Comparison of ENCODE assay signal across 9 cellular contexts in the genomic region with DNA sequence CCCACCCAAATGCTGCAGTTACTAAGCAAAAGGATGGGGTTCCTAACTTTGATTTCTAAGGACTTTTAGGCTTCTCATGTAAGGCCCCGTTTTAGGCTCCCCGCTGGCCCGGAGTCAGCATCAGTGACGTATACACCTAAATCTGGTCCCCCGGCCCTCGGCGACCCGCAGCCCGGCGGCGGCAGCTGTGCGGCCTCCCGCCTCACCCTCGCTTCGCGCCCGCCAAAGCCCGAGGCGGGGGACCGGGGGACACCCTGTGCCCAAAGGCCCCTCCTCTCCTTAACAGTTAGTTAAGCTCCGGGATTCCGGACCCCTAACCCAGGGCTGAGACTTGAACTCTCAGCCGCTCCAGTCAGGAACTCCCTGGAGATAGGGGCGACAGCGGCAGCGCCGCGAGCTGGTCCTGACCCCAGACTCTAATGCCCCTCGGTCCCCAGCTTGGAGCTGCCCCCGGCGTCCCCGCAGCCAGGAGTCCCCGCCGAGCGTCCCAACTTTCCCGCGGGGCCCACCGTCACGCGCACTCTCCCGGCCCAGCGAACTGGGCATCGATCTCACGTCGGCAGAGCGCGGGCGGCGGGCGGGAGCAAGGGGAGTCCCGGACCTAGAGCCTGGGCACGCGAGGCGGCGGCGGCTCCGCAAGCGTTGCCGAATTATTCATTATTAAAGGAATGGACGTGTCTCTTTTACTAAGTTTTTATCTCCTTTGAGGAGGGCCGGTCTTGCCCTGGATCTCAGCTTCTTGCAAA. TPM values are rescaled to one million over a fixed set of nuclear protein-coding genes. Genes with fewer than 3 reads are reported as not detected.
DNase-seq lines count a peak whose midpoint lies in the region; ATAC-seq, FAIRE-seq and TF ChIP-seq lines count a peak whose summit lies in the region.
"Had no signal": no experiment of that assay in that cellular context is flagged by ENCODE, and none has a peak within 500 bp of the region (broad histone marks: within the 10 kb centered on the region; RNA-seq: fewer than 3 reads in every experiment).

No MANE protein-coding gene starts in this region.

- H4K20me1 ChIP-seq in KMS-11 (ENCODE audit: insufficient read depth) = no peaks in the 10 kb centered on the region

- H3K9me3 ChIP-seq in A549 = no peaks in the 10 kb centered on the region
- no peaks in the 10 kb centered on the region for H3K9me3 ChIP-seq in cardiac muscle cell (ENCODE audit: low read depth)
- no peaks in the 10 kb centered on the region for H3K9me3 ChIP-seq in prostate gland

- TF ChIP-seq CTCF in A549 (IDR thresholded peaks at IDR 0.05) (no peak), KMS-11 (conservative IDR thresholded peaks at IDR 0.05; ENCODE audit: low read depth, low read length) (no peak), cardiac muscle cell (IDR thresholded peaks at IDR 0.05; ENCODE audit: low read depth, low read length) (no peak), prostate gland (IDR thresholded peaks at IDR 0.05) (no peak)

- POLR2A ChIA-PET in A549 (lab: Yijun Ruan, JAX) = no interaction called here

- FAIRE-seq in A549 (lab: Jason Lieb, UNC) = no peak

- DNase-seq in A549 (ENCODE audit: low read depth in 1 of 2, low spot score in 1 of 2) (no peak), cardiac muscle cell (ENCODE audit: low read depth in 1 of 2, low spot score in 1 of 2) (peak in 1 of 2 donors; percentile 22), prostate gland (ENCODE audit: low spot score) (peak; percentile 14), NCI-H146 (lab: John Stamatoyannopoulos, UW) (no peak)
- DNase-seq in activated effector memory CD4-positive, alpha-beta T cell treated with anti-CD3 and anti-CD28 coated beads, Interleukin-2, amount 50 U/mL, for 16 hours = peak; percentile 77

- WGBS in A549 (ENCODE audit: missing lambda C conversion rate) = 2% methylated on average over 34 of the region's 61 CpGs
- WGBS in prostate gland = under 1% methylated on average over 50 of the region's 61 CpGs

- H3K27ac ChIP-seq in A549 = no peak overlapping the region
- no peak overlapping the region for H3K27ac ChIP-seq in KMS-11
- no peak overlapping the region for H3K27ac ChIP-seq in cardiac muscle cell
- H3K27ac ChIP-seq in prostate gland = peak overlapping the region; percentile 86 to 88
- H3K27ac ChIP-seq: epithelial cell of prostate had no signal

- no peak for TF ChIP-seq RAD21 in A549 (conservative IDR thresholded peaks at IDR 0.05 in 1 of 2, IDR thresholded peaks at IDR 0.05 in 1 of 2)

- CTCF ChIA-PET in A549 (lab: Yijun Ruan, JAX) = no interaction called here

- no peak for TF ChIP-seq POLR2A in A549 (IDR thresholded peaks at IDR 0.05; ENCODE audit: low read length)
- TF ChIP-seq POLR2A in prostate gland (IDR thresholded peaks at IDR 0.05) = no peak

- H3K4me2 ChIP-seq in A549 (peak overlapping the region; percentile 98), KMS-11 (peak overlapping the region; percentile 83)

- H3K4me3 ChIP-seq in A549 = peak overlapping the region; percentile 64
- H3K4me3 ChIP-seq in KMS-11 (IDR thresholded peaks at IDR 0.05; ENCODE audit: insufficient read depth, low read depth, low read length) = no peak overlapping the region
- H3K4me3 ChIP-seq in cardiac muscle cell = peak overlapping the region; percentile 90
- H3K4me3 ChIP-seq in prostate gland = peak overlapping the region; percentile 77 to 89

- intact Hi-C loops in prostate gland (cut with DNase I) = no loop called here

- H3K36me3 ChIP-seq in KMS-11 (ENCODE audit: insufficient read depth) = no peaks in the 10 kb centered on the region
- no peaks in the 10 kb centered on the region for H3K36me3 ChIP-seq in cardiac muscle cell
- H3K36me3 ChIP-seq in prostate gland = no peaks in the 10 kb centered on the region

- peaks cover 14% of the 10 kb centered on the region for H3K27me3 ChIP-seq in KMS-11 (ENCODE audit: insufficient read depth, low read depth)
- peaks cover 87% of the 10 kb centered on the region for H3K27me3 ChIP-seq in cardiac muscle cell
- H3K27me3 ChIP-seq in prostate gland (replicated peaks; ENCODE audit: insufficient read depth) = no peaks in the 10 kb centered on the region

- no peak for ATAC-seq in A549
- ATAC-seq in GM21786 (IDR thresholded peaks at IDR 0.05; ENCODE audit: unreplicated experiment) = no peak
- ATAC-seq in GM19324 (IDR thresholded peaks at IDR 0.05; ENCODE audit: low FRiP score, unreplicated experiment) = no peak

- H3K4me1 ChIP-seq in A549 (peaks cover 10% of the 10 kb centered on the region; the same call in 2 of the 3 replicates), KMS-11 (ENCODE audit: low read depth, poor library complexity, severe bottlenecking) (peaks cover 10% of the 10 kb centered on the region), cardiac muscle cell (ENCODE audit: low read depth) (no peaks in the 10 kb centered on the region), prostate gland (replicated peaks) (no peaks in the 10 kb centered on the region)

- H3K79me2 ChIP-seq in KMS-11 (ENCODE audit: insufficient read depth, low read depth) = no peaks in the 10 kb centered on the region

- no peak overlapping the region for H3K9ac ChIP-seq in KMS-11

- H2AFZ ChIP-seq in KMS-11 (ENCODE audit: low read depth) = peak overlapping the region; percentile 99

- TF ChIP-seq EP300 in A549 (IDR thresholded peaks at IDR 0.05) = no peak

TF ChIP-seq in A549, 52 proteins besides CTCF, POLR2A, EP300 and RAD21:
- TF ChIP-seq, protein P1, sequence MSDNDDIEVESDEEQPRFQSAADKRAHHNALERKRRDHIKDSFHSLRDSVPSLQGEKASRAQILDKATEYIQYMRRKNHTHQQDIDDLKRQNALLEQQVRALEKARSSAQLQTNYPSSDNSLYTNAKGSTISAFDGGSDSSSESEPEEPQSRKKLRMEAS (IDR thresholded peaks at IDR 0.05) = no peak
- TF ChIP-seq ZNF302 (CRISPR knock-in tag; IDR thresholded peaks at IDR 0.05) = no peak

RNA-seq across cellular contexts. Expression of gene NR3C2, which starts 1.5 kb away (rescaled TPM):
- 0.03 and 0.08 TPM in 2 replicates for polyA plus RNA-seq in A549 (2011; rRNA removed)
- 0.01 TPM in 1 of 2 replicates, not detected in the other for polyA plus RNA-seq in A549 (2012; cell fraction: cytosol; rRNA removed)
- 0.02 TPM in 1 of 2 replicates, not detected in the other for polyA plus RNA-seq in A549 (2012; cell fraction: nucleus; rRNA removed)
- 0.01 to 0.08 TPM in 2 of 3 replicates, not detected in the other for polyA plus RNA-seq in A549 (2017; fragmentation: RNase III; extraction: RNeasy Plus Mini Kit Qiagen cat#74134 plus additional on column Dnase treatment)
- polyA minus RNA-seq in A549 (2011; rRNA and poly(A)+ RNA removed) = 0.29 and 0.50 TPM in 2 replicates
- 0.56 and 2.5 TPM in 2 replicates for total RNA-seq in cardiac muscle cell
- polyA plus RNA-seq in cardiac muscle cell = 0.27 and 0.43 TPM in 2 replicates
- total RNA-seq in prostate gland = 10 to 100 TPM; 14.6 to 17.4 TPM

Comparison
In these comparisons a context has a peak if more than half of its experiments do, and no peak if none do; other contexts are left out.
1. DNase-seq: peak in activated effector memory CD4-positive, alpha-beta T cell treated with anti-CD3 and anti-CD28 coated beads, Interleukin-2, amount 50 U/mL, for 16 hours (single experiment) and prostate gland (single experiment); none in A549 (0 of 2) and NCI-H146 (single experiment).
2. H3K27ac ChIP-seq: peak in prostate gland (2 of 2); none in A549 (0 of 2), KMS-11 (single experiment) and cardiac muscle cell (single experiment).